1 cellular context compared by ENCODE assay signal in the genomic region with DNA sequence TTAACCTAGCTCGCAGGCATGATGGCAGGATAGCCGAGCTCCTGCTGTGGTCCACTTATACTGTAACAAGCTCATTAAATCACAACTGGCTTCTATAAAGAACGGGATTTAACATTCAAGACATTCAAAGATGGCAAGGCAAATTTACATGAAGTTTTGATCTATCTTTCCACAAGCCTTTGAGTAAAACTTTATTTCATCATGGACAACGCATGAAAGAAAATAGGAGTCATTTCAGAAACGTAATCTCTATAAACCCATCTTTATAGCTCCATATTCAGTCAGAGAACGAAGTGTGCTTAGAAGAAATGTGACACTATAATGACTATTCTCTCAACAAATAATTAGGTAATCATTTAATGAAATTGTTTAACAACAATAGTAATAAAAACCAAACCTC.
TF ChIP-seq lines count a peak whose summit lies in the region.

No MANE protein-coding gene starts in this region.

TF ChIP-seq in HepG2, 621 proteins besides CTCF, POLR2A, EP300 and RAD21:
- TF ChIP-seq, protein P1, sequence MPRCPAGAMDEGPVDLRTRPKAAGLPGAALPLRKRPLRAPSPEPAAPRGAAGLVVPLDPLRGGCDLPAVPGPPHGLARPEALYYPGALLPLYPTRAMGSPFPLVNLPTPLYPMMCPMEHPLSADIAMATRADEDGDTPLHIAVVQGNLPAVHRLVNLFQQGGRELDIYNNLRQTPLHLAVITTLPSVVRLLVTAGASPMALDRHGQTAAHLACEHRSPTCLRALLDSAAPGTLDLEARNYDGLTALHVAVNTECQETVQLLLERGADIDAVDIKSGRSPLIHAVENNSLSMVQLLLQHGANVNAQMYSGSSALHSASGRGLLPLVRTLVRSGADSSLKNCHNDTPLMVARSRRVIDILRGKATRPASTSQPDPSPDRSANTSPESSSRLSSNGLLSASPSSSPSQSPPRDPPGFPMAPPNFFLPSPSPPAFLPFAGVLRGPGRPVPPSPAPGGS (CRISPR knock-in tag; IDR thresholded peaks at IDR 0.05): no peak
- TF ChIP-seq HMG20A (CRISPR knock-in tag; IDR thresholded peaks at IDR 0.05; ENCODE audit: borderline replicate concordance) (no peak), KDM1A (CRISPR knock-in tag; IDR thresholded peaks at IDR 0.05) (no peak), ZNF678 (CRISPR knock-in tag; IDR thresholded peaks at IDR 0.05) (no peak), HCFC1 (IDR thresholded peaks at IDR 0.05; ENCODE audit: low read depth, low read length) (no peak), ZNF430 (CRISPR knock-in tag; IDR thresholded peaks at IDR 0.05) (no peak), SRSF9 (IDR thresholded peaks at IDR 0.05; ENCODE audit: borderline replicate concordance, insufficient read depth, low read depth, low read length, poor library complexity, severe bottlenecking) (no peak), FOXP1 (IDR thresholded peaks at IDR 0.05) (no peak), FOXP1 (CRISPR knock-in tag; IDR thresholded peaks at IDR 0.05) (no peak), ZBTB38 (CRISPR knock-in tag; IDR thresholded peaks at IDR 0.05) (no peak)
- TF ChIP-seq, protein P2, sequence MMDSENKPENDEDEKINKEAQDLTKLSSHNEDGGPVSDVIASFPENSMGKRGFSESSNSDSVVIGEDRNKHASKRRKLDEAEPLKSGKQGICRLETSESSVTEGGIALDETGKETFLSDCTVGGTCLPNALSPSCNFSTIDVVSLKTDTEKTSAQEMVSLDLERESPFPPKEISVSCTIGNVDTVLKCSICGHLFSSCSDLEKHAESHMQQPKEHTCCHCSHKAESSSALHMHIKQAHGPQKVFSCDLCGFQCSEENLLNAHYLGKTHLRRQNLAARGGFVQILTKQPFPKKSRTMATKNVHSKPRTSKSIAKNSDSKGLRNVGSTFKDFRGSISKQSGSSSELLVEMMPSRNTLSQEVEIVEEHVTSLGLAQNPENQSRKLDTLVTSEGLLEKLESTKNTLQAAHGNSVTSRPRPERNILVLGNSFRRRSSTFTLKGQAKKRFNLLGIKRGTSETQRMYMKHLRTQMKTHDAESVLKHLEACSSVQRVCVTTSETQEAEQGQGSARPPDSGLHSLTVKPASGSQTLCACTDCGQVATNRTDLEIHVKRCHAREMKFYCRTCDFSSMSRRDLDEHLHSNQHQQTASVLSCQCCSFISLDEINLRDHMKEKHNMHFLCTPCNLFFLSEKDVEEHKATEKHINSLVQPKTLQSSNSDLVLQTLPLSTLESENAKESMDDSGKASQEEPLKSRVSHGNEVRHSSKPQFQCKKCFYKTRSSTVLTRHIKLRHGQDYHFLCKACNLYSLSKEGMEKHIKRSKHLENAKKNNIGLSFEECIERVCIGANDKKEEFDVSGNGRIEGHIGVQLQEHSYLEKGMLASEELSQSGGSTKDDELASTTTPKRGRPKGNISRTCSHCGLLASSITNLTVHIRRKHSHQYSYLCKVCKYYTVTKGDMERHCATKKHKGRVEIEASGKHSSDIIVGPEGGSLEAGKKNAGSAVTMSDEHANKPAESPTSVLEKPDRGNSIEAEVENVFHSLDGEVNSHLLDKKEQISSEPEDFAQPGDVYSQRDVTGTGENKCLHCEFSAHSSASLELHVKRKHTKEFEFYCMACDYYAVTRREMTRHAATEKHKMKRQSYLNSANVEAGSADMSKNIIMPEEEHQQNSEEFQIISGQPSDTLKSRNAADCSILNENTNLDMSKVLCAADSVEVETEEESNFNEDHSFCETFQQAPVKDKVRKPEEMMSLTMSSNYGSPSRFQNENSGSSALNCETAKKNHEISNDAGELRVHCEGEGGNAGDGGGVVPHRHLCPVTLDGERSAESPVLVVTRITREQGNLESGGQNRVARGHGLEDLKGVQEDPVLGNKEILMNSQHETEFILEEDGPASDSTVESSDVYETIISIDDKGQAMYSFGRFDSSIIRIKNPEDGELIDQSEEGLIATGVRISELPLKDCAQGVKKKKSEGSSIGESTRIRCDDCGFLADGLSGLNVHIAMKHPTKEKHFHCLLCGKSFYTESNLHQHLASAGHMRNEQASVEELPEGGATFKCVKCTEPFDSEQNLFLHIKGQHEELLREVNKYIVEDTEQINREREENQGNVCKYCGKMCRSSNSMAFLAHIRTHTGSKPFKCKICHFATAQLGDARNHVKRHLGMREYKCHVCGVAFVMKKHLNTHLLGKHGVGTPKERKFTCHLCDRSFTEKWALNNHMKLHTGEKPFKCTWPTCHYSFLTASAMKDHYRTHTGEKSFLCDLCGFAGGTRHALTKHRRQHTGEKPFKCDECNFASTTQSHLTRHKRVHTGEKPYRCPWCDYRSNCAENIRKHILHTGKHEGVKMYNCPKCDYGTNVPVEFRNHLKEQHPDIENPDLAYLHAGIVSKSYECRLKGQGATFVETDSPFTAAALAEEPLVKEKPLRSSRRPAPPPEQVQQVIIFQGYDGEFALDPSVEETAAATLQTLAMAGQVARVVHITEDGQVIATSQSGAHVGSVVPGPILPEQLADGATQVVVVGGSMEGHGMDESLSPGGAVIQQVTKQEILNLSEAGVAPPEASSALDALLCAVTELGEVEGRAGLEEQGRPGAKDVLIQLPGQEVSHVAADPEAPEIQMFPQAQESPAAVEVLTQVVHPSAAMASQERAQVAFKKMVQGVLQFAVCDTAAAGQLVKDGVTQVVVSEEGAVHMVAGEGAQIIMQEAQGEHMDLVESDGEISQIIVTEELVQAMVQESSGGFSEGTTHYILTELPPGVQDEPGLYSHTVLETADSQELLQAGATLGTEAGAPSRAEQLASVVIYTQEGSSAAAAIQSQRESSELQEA (CRISPR knock-in tag; IDR thresholded peaks at IDR 0.05; ENCODE audit: not compliant biosample characterization): no peak
- TF ChIP-seq, protein P3, sequence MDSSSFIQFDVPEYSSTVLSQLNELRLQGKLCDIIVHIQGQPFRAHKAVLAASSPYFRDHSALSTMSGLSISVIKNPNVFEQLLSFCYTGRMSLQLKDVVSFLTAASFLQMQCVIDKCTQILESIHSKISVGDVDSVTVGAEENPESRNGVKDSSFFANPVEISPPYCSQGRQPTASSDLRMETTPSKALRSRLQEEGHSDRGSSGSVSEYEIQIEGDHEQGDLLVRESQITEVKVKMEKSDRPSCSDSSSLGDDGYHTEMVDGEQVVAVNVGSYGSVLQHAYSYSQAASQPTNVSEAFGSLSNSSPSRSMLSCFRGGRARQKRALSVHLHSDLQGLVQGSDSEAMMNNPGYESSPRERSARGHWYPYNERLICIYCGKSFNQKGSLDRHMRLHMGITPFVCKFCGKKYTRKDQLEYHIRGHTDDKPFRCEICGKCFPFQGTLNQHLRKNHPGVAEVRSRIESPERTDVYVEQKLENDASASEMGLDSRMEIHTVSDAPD (CRISPR knock-in tag; IDR thresholded peaks at IDR 0.05): no peak
- TF ChIP-seq, protein P4, sequence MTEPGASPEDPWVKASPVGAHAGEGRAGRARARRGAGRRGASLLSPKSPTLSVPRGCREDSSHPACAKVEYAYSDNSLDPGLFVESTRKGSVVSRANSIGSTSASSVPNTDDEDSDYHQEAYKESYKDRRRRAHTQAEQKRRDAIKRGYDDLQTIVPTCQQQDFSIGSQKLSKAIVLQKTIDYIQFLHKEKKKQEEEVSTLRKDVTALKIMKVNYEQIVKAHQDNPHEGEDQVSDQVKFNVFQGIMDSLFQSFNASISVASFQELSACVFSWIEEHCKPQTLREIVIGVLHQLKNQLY (CRISPR knock-in tag; IDR thresholded peaks at IDR 0.05): no peak
- TF ChIP-seq, protein P5, sequence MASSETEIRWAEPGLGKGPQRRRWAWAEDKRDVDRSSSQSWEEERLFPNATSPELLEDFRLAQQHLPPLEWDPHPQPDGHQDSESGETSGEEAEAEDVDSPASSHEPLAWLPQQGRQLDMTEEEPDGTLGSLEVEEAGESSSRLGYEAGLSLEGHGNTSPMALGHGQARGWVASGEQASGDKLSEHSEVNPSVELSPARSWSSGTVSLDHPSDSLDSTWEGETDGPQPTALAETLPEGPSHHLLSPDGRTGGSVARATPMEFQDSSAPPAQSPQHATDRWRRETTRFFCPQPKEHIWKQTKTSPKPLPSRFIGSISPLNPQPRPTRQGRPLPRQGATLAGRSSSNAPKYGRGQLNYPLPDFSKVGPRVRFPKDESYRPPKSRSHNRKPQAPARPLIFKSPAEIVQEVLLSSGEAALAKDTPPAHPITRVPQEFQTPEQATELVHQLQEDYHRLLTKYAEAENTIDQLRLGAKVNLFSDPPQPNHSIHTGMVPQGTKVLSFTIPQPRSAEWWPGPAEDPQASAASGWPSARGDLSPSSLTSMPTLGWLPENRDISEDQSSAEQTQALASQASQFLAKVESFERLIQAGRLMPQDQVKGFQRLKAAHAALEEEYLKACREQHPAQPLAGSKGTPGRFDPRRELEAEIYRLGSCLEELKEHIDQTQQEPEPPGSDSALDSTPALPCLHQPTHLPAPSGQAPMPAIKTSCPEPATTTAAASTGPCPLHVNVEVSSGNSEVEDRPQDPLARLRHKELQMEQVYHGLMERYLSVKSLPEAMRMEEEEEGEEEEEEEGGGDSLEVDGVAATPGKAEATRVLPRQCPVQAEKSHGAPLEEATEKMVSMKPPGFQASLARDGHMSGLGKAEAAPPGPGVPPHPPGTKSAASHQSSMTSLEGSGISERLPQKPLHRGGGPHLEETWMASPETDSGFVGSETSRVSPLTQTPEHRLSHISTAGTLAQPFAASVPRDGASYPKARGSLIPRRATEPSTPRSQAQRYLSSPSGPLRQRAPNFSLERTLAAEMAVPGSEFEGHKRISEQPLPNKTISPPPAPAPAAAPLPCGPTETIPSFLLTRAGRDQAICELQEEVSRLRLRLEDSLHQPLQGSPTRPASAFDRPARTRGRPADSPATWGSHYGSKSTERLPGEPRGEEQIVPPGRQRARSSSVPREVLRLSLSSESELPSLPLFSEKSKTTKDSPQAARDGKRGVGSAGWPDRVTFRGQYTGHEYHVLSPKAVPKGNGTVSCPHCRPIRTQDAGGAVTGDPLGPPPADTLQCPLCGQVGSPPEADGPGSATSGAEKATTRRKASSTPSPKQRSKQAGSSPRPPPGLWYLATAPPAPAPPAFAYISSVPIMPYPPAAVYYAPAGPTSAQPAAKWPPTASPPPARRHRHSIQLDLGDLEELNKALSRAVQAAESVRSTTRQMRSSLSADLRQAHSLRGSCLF (CRISPR knock-in tag; IDR thresholded peaks at IDR 0.05; ENCODE audit: borderline replicate concordance): no peak
